9 cellular contexts compared by ENCODE assay signal in genomic region chr6:2840794-2841061, GRCh38. TPM values are rescaled to one million over a fixed set of nuclear protein-coding genes. Genes with fewer than 3 reads are reported as not detected.
DNase-seq lines count a peak whose midpoint lies in the region; ATAC-seq, FAIRE-seq and TF ChIP-seq lines count a peak whose summit lies in the region.
"Had no signal": no experiment of that assay in that cellular context is flagged by ENCODE, and none has a peak within 500 bp of the region (broad histone marks: within the 10 kb centered on the region; RNA-seq: fewer than 3 reads in every experiment).

No MANE protein-coding gene starts in this region.

- H3K9ac ChIP-seq in colonic mucosa (ENCODE audit: low read depth in 2 of 2, low read length in 2 of 2): peak overlapping the region; percentile 63 to 91

- peak overlapping the region; percentile 29 to 73 (median 66) for H3K4me3 ChIP-seq in heart right ventricle
- H3K4me3 ChIP-seq in colonic mucosa: peak overlapping the region; percentile 45
- H3K4me3 ChIP-seq in muscle layer of duodenum (ENCODE audit: low read depth in 1 of 2, low read length in 2 of 2): peak overlapping the region; percentile 71 to 81
- peak overlapping the region; percentile 36 to 61 for H3K4me3 ChIP-seq in aorta (ENCODE audit: low read length in 2 of 2)

- ATAC-seq in heart right ventricle (no peak), left ventricle myocardium superior (no peak), aorta (ENCODE audit: low FRiP score) (no peak)

- intact Hi-C loops in heart right ventricle (cut with DNase I) (loop anchor here in 9 of 10 donors (2.0 to 10.0 kb wide), 5 partner anchors 48 to 217 kb away; no protein-coding TSS in a partner anchor), left ventricle myocardium superior (cut with micrococcal nuclease) (loop anchor here (5.0 to 10.0 kb wide), 2 partner anchors 46 to 92 kb away; no protein-coding TSS in a partner anchor), colonic mucosa (cut with DNase I) (loop anchor here (5.0 kb wide), 1 partner anchor 48 kb away; no protein-coding TSS in a partner anchor), aorta (cut with DNase I) (loop anchor here (5.0 kb wide), 2 partner anchors 48 to 147 kb away; no protein-coding TSS in a partner anchor)

- no peaks in the 10 kb centered on the region for H3K9me3 ChIP-seq in heart right ventricle
- no peaks in the 10 kb centered on the region for H3K9me3 ChIP-seq in colonic mucosa
- no peaks in the 10 kb centered on the region for H3K9me3 ChIP-seq in muscle layer of duodenum (ENCODE audit: control insufficient read depth in 1 of 2, low read length in 2 of 2)
- H3K9me3 ChIP-seq in aorta (ENCODE audit: control insufficient read depth, low read length): no peaks in the 10 kb centered on the region

- TF ChIP-seq CTCF in heart right ventricle (IDR thresholded peaks at IDR 0.05) (no peak), colonic mucosa (IDR thresholded peaks at IDR 0.05) (no peak)

- H3K4me1 ChIP-seq in heart right ventricle (peaks cover 12 to 76% (median 33%) of the 10 kb centered on the region in 9 donors), colonic mucosa (no peaks in the 10 kb centered on the region), muscle layer of duodenum (ENCODE audit: control insufficient read depth in 1 of 2, insufficient read depth in 2 of 2, low read length in 2 of 2) (peaks cover 17 to 35% of the 10 kb centered on the region in 2 donors), aorta (ENCODE audit: control insufficient read depth in 1 of 2, insufficient read depth in 2 of 2, low read length in 2 of 2) (peaks cover 0 to 3% of the 10 kb centered on the region in 2 donors)

- H3K27ac ChIP-seq in heart right ventricle (peak overlapping the region; percentile 95 to 99 (median 97)), colonic mucosa (peak overlapping the region; percentile 92), muscle layer of duodenum (ENCODE audit: low read length) (peak overlapping the region; percentile 93), aorta (ENCODE audit: low read depth in 1 of 2, low read length in 2 of 2) (peak overlapping the region in 1 of 2 donors; percentile 2)

- peaks cover 0 to 47% (median 23%) of the 10 kb centered on the region in 9 donors for H3K36me3 ChIP-seq in heart right ventricle
- no peaks in the 10 kb centered on the region for H3K36me3 ChIP-seq in colonic mucosa
- H3K36me3 ChIP-seq in muscle layer of duodenum (ENCODE audit: control insufficient read depth in 1 of 2, insufficient read depth in 2 of 2, low read length in 2 of 2): peaks cover 30 to 32% of the 10 kb centered on the region in 2 donors
- peaks cover 2 to 3% of the 10 kb centered on the region in 2 donors for H3K36me3 ChIP-seq in aorta (ENCODE audit: control insufficient read depth in 1 of 2, insufficient read depth in 2 of 2, low read length in 1 of 2)

- no peak for FAIRE-seq in GM19239 (lab: Jason Lieb, UNC)
- FAIRE-seq: frontal cortex had no signal

- WGBS in heart right ventricle, 2 donors: 67 to 87% methylated on average over 3 of the region's 3 CpGs
- WGBS in aorta, 2 donors: 74 to 87% methylated on average over 3 of the region's 3 CpGs

- H3K27me3 ChIP-seq in heart right ventricle (no peaks in the 10 kb centered on the region), colonic mucosa (no peaks in the 10 kb centered on the region), muscle layer of duodenum (ENCODE audit: low read depth, low read length) (no peaks in the 10 kb centered on the region), aorta (ENCODE audit: control insufficient read depth in 1 of 2, insufficient read depth in 2 of 2, low read length in 1 of 2) (no peaks in the 10 kb centered on the region)

- DNase-seq in heart right ventricle (no peak), left ventricle myocardium superior (no peak), colonic mucosa (no peak), aorta (no peak), SIG-M5 treated with dmso at 0.1 percent for 504 hours (lab: John Stamatoyannopoulos, UW; ENCODE audit: unreplicated experiment) (no peak), GM19239 (ENCODE audit: insufficient read length, low spot score) (no peak), NK-92 (lab: John Stamatoyannopoulos, UW; ENCODE audit: unreplicated experiment) (no peak)

RNA-seq across cellular contexts. Expression of gene SERPINB1, which starts 0.9 kb away (rescaled TPM):
- total RNA-seq in heart right ventricle (10 to 100 TPM; 17.7 to 73.7 (median 22.5) TPM), left ventricle myocardium superior (25.4 TPM), colonic mucosa (100 to 1,000 TPM; 135 to 173 TPM), aorta (10 to 100 TPM; 42.8 to 46.6 TPM)
- polyA plus RNA-seq in heart right ventricle (10 to 100 TPM; 16.3 to 16.6 TPM), aorta (10 to 100 TPM; 30.2 to 59.5 TPM)
